Comparison of ENCODE assay signal across 8 cellular contexts in genomic region chr17:62423647-62424461, GRCh38. TPM values are rescaled to one million over a fixed set of nuclear protein-coding genes. Genes with fewer than 3 reads are reported as not detected.
A peak's percentile ranks its signal among the peaks of the same experiment; 100 is the strongest.
DNase-seq lines count a peak whose midpoint lies in the region; ATAC-seq and TF ChIP-seq lines count a peak whose summit lies in the region.
"Not testable (repeated sequence)": the region's sequence is repeated elsewhere in the genome, so short reads cannot be mapped to it uniquely, and the experiment has no call there.

Gene METTL2A (plus strand): TSS chr17:62423897. CDS start chr17:62423903, 6 bp downstream.

- peaks cover 3 to 21% of the 10 kb centered on the region in 2 donors for H3K36me3 Mint-ChIP-seq in CD4-positive, alpha-beta memory T cell

- H3K36me3 ChIP-seq in CD4-positive, alpha-beta memory T cell (ENCODE audit: insufficient read depth, low read length); right lobe of liver: not testable (repeated sequence)

- peak within 1 kb of the TSS; percentile 70 for H3K27ac ChIP-seq in CD4-positive, alpha-beta memory T cell (ENCODE audit: low read depth, low read length)
- H3K27ac ChIP-seq in right lobe of liver, result peak within 1 kb of the TSS in 1 of 3 donors; percentile 21

- not testable (repeated sequence) for H3K27me3 ChIP-seq in CD4-positive, alpha-beta memory T cell (ENCODE audit: insufficient read depth, low read length); right lobe of liver

- peaks cover 13 to 32% (median 25%) of the 10 kb centered on the region in 4 donors for H3K4me1 Mint-ChIP-seq in CD4-positive, alpha-beta memory T cell

- H3K27ac Mint-ChIP-seq in CD4-positive, alpha-beta memory T cell, result peak within 1 kb of the TSS; percentile 90 to 98 (median 95)

- TF ChIP-seq CTCF in right lobe of liver (IDR thresholded peaks at IDR 0.05), result peak; percentile 18 to 31 (median 26)

- ATAC-seq in GM19397 (IDR thresholded peaks at IDR 0.05; ENCODE audit: unreplicated experiment) (peak; percentile 92), HG03565 (IDR thresholded peaks at IDR 0.05; ENCODE audit: unreplicated experiment) (peak; percentile 80), right lobe of liver (peak; percentile 95 to 97 (median 97))

- CTCF ChIA-PET in CD4-positive, alpha-beta memory T cell (lab: Charles Lee; ENCODE audit: partially characterized antibody), result not testable (repeated sequence)

- intact Hi-C loops in CD4-positive, alpha-beta memory T cell (cut with micrococcal nuclease), result loop anchor here (2.0 to 5.0 kb wide), 2 partner anchors 55 to 543 kb away; partner anchors contain the start of genes TANC2 and TLK2
- intact Hi-C loops in right lobe of liver (cut with DNase I), result not testable (repeated sequence)

- WGBS in right lobe of liver (ENCODE audit: insufficient coverage, low coverage, low lambda C conversion rate, missing lambda C conversion rate), result 0% methylated on average over 33 of the region's 58 CpGs

- peak within 1 kb of the TSS; percentile 47 to 73 for H3K4me3 ChIP-seq in CD4-positive, alpha-beta memory T cell (ENCODE audit: low read length in 2 of 2)
- peak within 1 kb of the TSS; percentile 66 to 82 (median 78) for H3K4me3 ChIP-seq in right lobe of liver

- peak within 1 kb of the TSS; percentile 93 to 100 (median 98) for H3K4me3 Mint-ChIP-seq in CD4-positive, alpha-beta memory T cell

- DNase-seq in CD4-positive, alpha-beta memory T cell, result peak; percentile 83 to 92 (median 85)
- peak; percentile 94 for DNase-seq in NCI-H748 (lab: John Stamatoyannopoulos, UW; ENCODE audit: unreplicated experiment)
- peak; percentile 78 for DNase-seq in activated CD4-positive, alpha-beta T cell treated with anti-CD3 and anti-CD28 coated beads, Interleukin-2, amount 50 U/mL, for 1 hour
- DNase-seq in dermis microvascular lymphatic vessel endothelial cell (ENCODE audit: low read depth in 2 of 2), result peak; percentile 50 to 87
- peak; percentile 85 to 88 (median 87) for DNase-seq in right lobe of liver
- DNase-seq in stimulated activated CD4-positive, alpha-beta T cell treated with anti-CD3 and anti-CD28 coated beads, Interleukin-4, amount 100 ng/mL, for 24 hours, result peak; percentile 91

- H3K9me3 Mint-ChIP-seq in CD4-positive, alpha-beta memory T cell, result not testable (repeated sequence)

- H3K27me3 Mint-ChIP-seq in CD4-positive, alpha-beta memory T cell, result not testable (repeated sequence)

- POLR2A ChIA-PET in CD4-positive, alpha-beta memory T cell (lab: Charles Lee; ENCODE audit: partially characterized antibody), result interaction anchor here (0.6 kb wide), 1 partner anchor 9 kb away, joined by 4 read pairs; no protein-coding TSS in a partner anchor

- peaks cover 12% of the 10 kb centered on the region for H3K4me1 ChIP-seq in CD4-positive, alpha-beta memory T cell (ENCODE audit: insufficient read depth, low read length)
- H3K4me1 ChIP-seq in right lobe of liver, result not testable (repeated sequence)

- TF ChIP-seq POLR2A in right lobe of liver (IDR thresholded peaks at IDR 0.05), result peak; percentile 53

- not testable (repeated sequence) for H3K9me3 ChIP-seq in CD4-positive, alpha-beta memory T cell (ENCODE audit: control insufficient read depth in 1 of 2, low read length in 2 of 2); right lobe of liver

RNA-seq across cellular contexts. Expression of gene METTL2A, which starts in this region (rescaled TPM):
- 10 to 100 TPM; 16.4 to 16.6 TPM for total RNA-seq in CD4-positive, alpha-beta memory T cell
- polyA plus RNA-seq in CD4-positive, alpha-beta memory T cell, result 10 to 100 TPM in 1 of 2 donors, 1 to 10 TPM in 1; 8.9 to 19.1 TPM
- total RNA-seq in dermis microvascular lymphatic vessel endothelial cell (13.9 and 14.8 TPM in 2 replicates), right lobe of liver (10 to 100 TPM in 1 of 6 experiments, 1 to 10 TPM in 5; 8.0 to 12.1 (median 9.3) TPM)
